ENCODE assay signal across 27 cellular contexts in genomic region chr5:169112016-169112415, GRCh38.
"Had no signal": no experiment of that assay in that cellular context is flagged by ENCODE, and none has a peak within 500 bp of the region (broad histone marks: within the 10 kb centered on the region; RNA-seq: fewer than 3 reads in every experiment).

No MANE protein-coding gene starts in this region.

- H3K4me1 ChIP-seq: breast epithelium, Peyer's patch, SJSA1 had no signal

- H3K36me3 ChIP-seq: breast epithelium, Peyer's patch, SJSA1 had no signal

- H3K27me3 ChIP-seq: breast epithelium, Peyer's patch, SJSA1 had no signal

- H3K9me3 ChIP-seq: breast epithelium, Peyer's patch had no signal

- DNase-seq: activated CD4-positive, alpha-beta T cell treated with anti-CD3 and anti-CD28 coated beads for 48 hours; activated CD4-positive, alpha-beta T cell treated with anti-CD3 and anti-CD28 coated beads, Interleukin-2, amount 50 U/mL, for 4 hours; activated CD4-positive, CD25-positive, alpha-beta regulatory T cell treated with anti-CD3 and anti-CD28 coated beads, Interleukin-2, amount 50 U/mL, for 72 hours; activated CD8-positive, alpha-beta memory T cell treated with anti-CD3 and anti-CD28 coated beads, Interleukin-2, amount 50 U/mL, for 48 hours; activated CD8-positive, alpha-beta T cell treated with anti-CD3 and anti-CD28 coated beads, Interleukin-2, amount 10 ng/mL, durations not matched to agents 7 days and 5 days; activated naive CD4-positive, alpha-beta T cell treated with anti-CD3 and anti-CD28 coated beads, Interleukin-2, amount 50 U/mL, for 16 hours; activated naive CD8-positive, alpha-beta T cell treated with anti-CD3 and anti-CD28 coated beads, Interleukin-2, amount 10 ng/mL, durations not matched to agents 7 days and 5 days; activated T-cell treated with anti-CD3 and anti-CD28 coated beads, Interleukin-2, amount 50 U/mL, for 1 hour; aorta; central memory CD4-positive, alpha-beta T cell; KG1; NCI-H1092; NCI-H1417; NCI-H1930; NCI-H2107; NCI-H2171 treated with DMSO at 0.1 percent for 48 hours; NCI-H226; NCI-H526; NCI-H82; OCI-M1; Peyer's patch; SHP77; T-helper 17 cell; T-helper 9 cell had no signal

- H3K4me3 ChIP-seq: breast epithelium, Peyer's patch, SJSA1 had no signal

- H3K27ac ChIP-seq: breast epithelium, Peyer's patch, SJSA1 had no signal

- ATAC-seq: activated CD8-positive, alpha-beta T cell treated with anti-CD3 and anti-CD28 coated beads, Interleukin-2, amount 10 ng/mL, durations not matched to agents 7 days and 5 days; T-helper 17 cell; WTC11 had no signal
